ENCODE assay signal across 13 cellular contexts in genomic region chr6:87213364-87213763, GRCh38. TPM values are rescaled to one million over a fixed set of nuclear protein-coding genes. Genes with fewer than 3 reads are reported as not detected.
DNase-seq lines count a peak whose midpoint lies in the region; ATAC-seq lines count a peak whose summit lies in the region.
"Had no signal": no experiment of that assay in that cellular context is flagged by ENCODE, and none has a peak within 500 bp of the region (broad histone marks: within the 10 kb centered on the region; RNA-seq: fewer than 3 reads in every experiment).

No MANE protein-coding gene starts in this region.

- ATAC-seq in left colon: peak; percentile 61
- ATAC-seq in HG02970 (IDR thresholded peaks at IDR 0.05; ENCODE audit: low FRiP score, unreplicated experiment): no peak
- no peak for ATAC-seq in HG03442 (IDR thresholded peaks at IDR 0.05; ENCODE audit: unreplicated experiment)

- intact Hi-C loops in activated T-helper 2 cell treated with anti-CD3 and anti-CD28 coated beads, Interferon-gamma antibody, Interleukin-2, Interleukin-4, amounts not matched to agents 10 μg/mL and 5 μg/mL and 100 μg/mL, durations not matched to agents 14 hours and 24 hours and 36 hours (cut with micrococcal nuclease): no loop called here
- intact Hi-C loops in left colon (cut with DNase I, micrococcal nuclease): no loop called here

- no peaks in the 10 kb centered on the region for H3K9me3 Mint-ChIP-seq in activated naive CD8-positive, alpha-beta T cell (ENCODE audit: low read depth)
- no peaks in the 10 kb centered on the region for H3K9me3 Mint-ChIP-seq in activated naive CD8-positive, alpha-beta T cell treated with anti-CD3 and anti-CD28 coated beads for 36 hours
- no peaks in the 10 kb centered on the region for H3K9me3 Mint-ChIP-seq in activated T-helper 2 cell treated with anti-CD3 and anti-CD28 coated beads, Interferon-gamma antibody, Interleukin-2, Interleukin-4, amounts not matched to agents 10 μg/mL and 5 μg/mL and 100 μg/mL, durations not matched to agents 14 hours and 24 hours and 36 hours

- H3K36me3 Mint-ChIP-seq in activated naive CD8-positive, alpha-beta T cell: peaks cover 5% of the 10 kb centered on the region
- peaks cover 34% of the 10 kb centered on the region for H3K36me3 Mint-ChIP-seq in activated naive CD8-positive, alpha-beta T cell treated with anti-CD3 and anti-CD28 coated beads for 36 hours
- peaks cover 50% of the 10 kb centered on the region for H3K36me3 Mint-ChIP-seq in activated T-helper 2 cell treated with anti-CD3 and anti-CD28 coated beads, Interferon-gamma antibody, Interleukin-2, Interleukin-4, amounts not matched to agents 10 μg/mL and 5 μg/mL and 100 μg/mL, durations not matched to agents 14 hours and 24 hours and 36 hours (ENCODE audit: low read depth)

- no peak for DNase-seq in activated naive CD8-positive, alpha-beta T cell treated with anti-CD3 and anti-CD28 coated beads for 36 hours
- no peak for DNase-seq in activated T-helper 2 cell treated with anti-CD3 and anti-CD28 coated beads, Interferon-gamma antibody, Interleukin-2, Interleukin-4, amounts not matched to agents 10 μg/mL and 5 μg/mL and 100 μg/mL, durations not matched to agents 14 hours and 24 hours and 36 hours (ENCODE audit: low spot score)
- DNase-seq in left colon (peak in 1 of 2 donors; percentile 27), C1 segment of cervical spinal cord (lab: John Stamatoyannopoulos, UW) (no peak), dermis blood vessel endothelial cell (no peak)
- DNase-seq: activated CD4-positive, alpha-beta T cell treated with anti-CD3 and anti-CD28 coated beads, Interleukin-2, amount 50 U/mL, for 4 hours; EL; left ventricle myocardium inferior; NCI-H2081 treated with DMSO at 0.1 percent for 48 hours; stimulated activated CD8-positive, alpha-beta memory T cell treated with anti-CD3 and anti-CD28 coated beads, Interleukin-4, amount 100 ng/mL, for 48 hours had no signal

- no peaks in the 10 kb centered on the region for H3K27me3 Mint-ChIP-seq in activated naive CD8-positive, alpha-beta T cell
- no peaks in the 10 kb centered on the region for H3K27me3 Mint-ChIP-seq in activated naive CD8-positive, alpha-beta T cell treated with anti-CD3 and anti-CD28 coated beads for 36 hours
- no peaks in the 10 kb centered on the region for H3K27me3 Mint-ChIP-seq in activated T-helper 2 cell treated with anti-CD3 and anti-CD28 coated beads, Interferon-gamma antibody, Interleukin-2, Interleukin-4, amounts not matched to agents 10 μg/mL and 5 μg/mL and 100 μg/mL, durations not matched to agents 14 hours and 24 hours and 36 hours (ENCODE audit: low read depth)

- peak overlapping the region; percentile 62 for H3K27ac Mint-ChIP-seq in activated naive CD8-positive, alpha-beta T cell
- no peak overlapping the region for H3K27ac Mint-ChIP-seq in activated naive CD8-positive, alpha-beta T cell treated with anti-CD3 and anti-CD28 coated beads for 36 hours
- H3K27ac Mint-ChIP-seq in activated T-helper 2 cell treated with anti-CD3 and anti-CD28 coated beads, Interferon-gamma antibody, Interleukin-2, Interleukin-4, amounts not matched to agents 10 μg/mL and 5 μg/mL and 100 μg/mL, durations not matched to agents 14 hours and 24 hours and 36 hours: peak overlapping the region; percentile 40

- H3K4me1 Mint-ChIP-seq in activated naive CD8-positive, alpha-beta T cell (ENCODE audit: low read depth): peaks cover 51% of the 10 kb centered on the region
- peaks cover 45% of the 10 kb centered on the region for H3K4me1 Mint-ChIP-seq in activated naive CD8-positive, alpha-beta T cell treated with anti-CD3 and anti-CD28 coated beads for 36 hours
- H3K4me1 Mint-ChIP-seq in activated T-helper 2 cell treated with anti-CD3 and anti-CD28 coated beads, Interferon-gamma antibody, Interleukin-2, Interleukin-4, amounts not matched to agents 10 μg/mL and 5 μg/mL and 100 μg/mL, durations not matched to agents 14 hours and 24 hours and 36 hours (ENCODE audit: low read depth): peaks cover 36% of the 10 kb centered on the region

- H3K4me3 Mint-ChIP-seq in activated naive CD8-positive, alpha-beta T cell: no peak overlapping the region
- no peak overlapping the region for H3K4me3 Mint-ChIP-seq in activated naive CD8-positive, alpha-beta T cell treated with anti-CD3 and anti-CD28 coated beads for 36 hours
- no peak overlapping the region for H3K4me3 Mint-ChIP-seq in activated T-helper 2 cell treated with anti-CD3 and anti-CD28 coated beads, Interferon-gamma antibody, Interleukin-2, Interleukin-4, amounts not matched to agents 10 μg/mL and 5 μg/mL and 100 μg/mL, durations not matched to agents 14 hours and 24 hours and 36 hours (ENCODE audit: low read depth)

RNA-seq across cellular contexts. Expression of gene ZNF292, which starts 58.0 kb away (rescaled TPM):
- total RNA-seq in activated naive CD8-positive, alpha-beta T cell treated with anti-CD3 and anti-CD28 coated beads for 36 hours: 10 to 100 TPM; 42.6 to 45.9 TPM
- 56.2 and 62.7 TPM in 2 replicates for total RNA-seq in activated T-helper 2 cell treated with anti-CD3 and anti-CD28 coated beads, Interferon-gamma antibody, Interleukin-2, Interleukin-4, amounts not matched to agents 10 μg/mL and 5 μg/mL and 100 μg/mL, durations not matched to agents 14 hours and 24 hours and 36 hours
- total RNA-seq in left colon (10 to 100 TPM; 32.7 to 47.5 TPM), dermis blood vessel endothelial cell (23.8 and 31.7 TPM in 2 replicates)
